In genomic region chr20:59955131-59955796, GRCh38 we compare ENCODE assay signal across 1 cellular context.
TF ChIP-seq lines count a peak whose summit lies in the region.

No MANE protein-coding gene starts in this region.

TF ChIP-seq in WTC11, 78 proteins besides CTCF, POLR2A, EP300 and RAD21 (continued from another document):
- TF ChIP-seq FOXP1 (CRISPR knock-in tag; IDR thresholded peaks at IDR 0.05; ENCODE audit: borderline replicate concordance) (no peak), CBFB (CRISPR knock-in tag; IDR thresholded peaks at IDR 0.05; ENCODE audit: low read depth) (no peak), ZNF138 (CRISPR knock-in tag; conservative IDR thresholded peaks at IDR 0.05) (no peak), KAT7 (CRISPR knock-in tag; IDR thresholded peaks at IDR 0.05; ENCODE audit: borderline replicate concordance) (no peak), USF1 (CRISPR knock-in tag; IDR thresholded peaks at IDR 0.05) (no peak), ZSCAN18 (CRISPR knock-in tag; IDR thresholded peaks at IDR 0.05) (no peak), HMGA2 (CRISPR knock-in tag; IDR thresholded peaks at IDR 0.05) (no peak), E2F1 (CRISPR knock-in tag; IDR thresholded peaks at IDR 0.05) (no peak), RELA (CRISPR knock-in tag; IDR thresholded peaks at IDR 0.05; ENCODE audit: borderline replicate concordance) (no peak), TEAD1 (CRISPR knock-in tag; IDR thresholded peaks at IDR 0.05) (no peak), ATF3 (CRISPR knock-in tag; conservative IDR thresholded peaks at IDR 0.05) (no peak), TEAD4 (CRISPR knock-in tag; IDR thresholded peaks at IDR 0.05) (no peak), ZNF532 (CRISPR knock-in tag; IDR thresholded peaks at IDR 0.05; ENCODE audit: borderline replicate concordance) (no peak), GTF2I (CRISPR knock-in tag; conservative IDR thresholded peaks at IDR 0.05) (no peak), SOX15 (CRISPR knock-in tag; IDR thresholded peaks at IDR 0.05) (no peak), AR (CRISPR knock-in tag; IDR thresholded peaks at IDR 0.05) (no peak)
TF ChIP-seq in WTC11: peak in this region for 0.
